In the genomic region with DNA sequence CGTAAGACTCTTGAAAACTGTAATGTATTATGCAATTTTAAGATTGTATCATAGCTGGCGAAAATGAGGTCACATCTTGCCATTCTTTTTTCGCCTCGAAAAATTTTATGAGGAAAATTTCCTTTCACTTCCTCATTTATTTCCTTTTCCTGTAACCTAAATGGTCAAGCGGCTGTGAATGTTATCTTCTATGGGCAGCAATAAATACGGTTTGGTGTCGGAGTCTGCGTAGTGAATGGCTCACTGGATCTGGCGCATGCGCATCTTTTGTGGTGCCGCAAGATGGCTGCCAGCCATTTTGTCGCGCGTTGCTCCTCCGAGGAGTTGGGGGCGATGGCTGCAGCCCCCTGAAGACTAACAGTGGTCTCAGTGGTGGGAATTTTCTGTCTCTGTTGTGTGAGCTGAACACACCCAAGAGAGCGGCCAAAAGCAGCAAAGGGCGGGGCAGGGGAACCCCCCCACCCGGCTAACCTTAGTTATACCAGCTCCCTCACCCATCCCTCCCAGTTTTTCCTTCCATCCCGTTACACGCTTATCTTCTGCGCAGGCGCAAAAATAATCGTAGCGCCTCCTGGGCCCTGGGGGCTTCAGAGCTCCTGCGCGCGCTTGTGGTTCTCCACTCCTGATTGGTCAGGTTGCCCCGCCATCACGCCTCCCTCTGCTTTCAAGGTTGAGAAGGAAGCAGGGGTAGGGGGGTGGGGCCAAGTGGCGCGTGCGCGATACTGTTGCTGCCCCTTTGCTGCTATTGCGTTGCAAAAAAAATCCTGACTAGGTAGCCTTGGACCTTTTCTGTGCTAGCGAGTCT, we compare ENCODE assay signal across 8 cellular contexts. TPM values are rescaled to one million over a fixed set of nuclear protein-coding genes. Genes with fewer than 3 reads are reported as not detected.
DNase-seq lines count a peak whose midpoint lies in the region; ATAC-seq and TF ChIP-seq lines count a peak whose summit lies in the region.

A gene (plus strand): TSS at position 722 of the 805 bp plus-strand sequence. CDS start 568 bp downstream, outside the sequence.

- BruUV-seq in PC-9 (replicated peaks; lab: Mats Ljungman, UMichigan), result no TSS peak

- H4K20me1 ChIP-seq in PC-9 (ENCODE audit: insufficient read depth), result no peaks in the 10 kb centered on the region

- intact Hi-C loops in PC-9 (cut with micrococcal nuclease; ENCODE audit: unreplicated experiment), result loop anchor here (10.0 kb wide), 1 partner anchor 109 kb away; a partner anchor contains a TSS

- H3K27me3 ChIP-seq in PC-9 (ENCODE audit: insufficient read depth, low read depth), result no peaks in the 10 kb centered on the region

- no peaks in the 10 kb centered on the region for H3K9me3 ChIP-seq in PC-9 (ENCODE audit: insufficient read depth, low read depth)

- 0 out of 2 replicates have a peak, but pooled peaks have one; percentile 12 for TF ChIP-seq CTCF in PC-9 (conservative IDR thresholded peaks at IDR 0.05)
- no peak for TF ChIP-seq CTCF in epithelial cell of proximal tubule (conservative IDR thresholded peaks at IDR 0.05; ENCODE audit: low read depth, low read length)

- no peaks in the 10 kb centered on the region for H3K9me2 ChIP-seq in PC-9 (ENCODE audit: insufficient read depth)

- ATAC-seq in GM21619 (IDR thresholded peaks at IDR 0.05; ENCODE audit: unreplicated experiment), result peak; percentile 82

- CTCF ChIA-PET in PC-9 (lab: Charles Lee), result interaction anchor here (0.6 to 1.1 kb wide), 3 partner anchors 29 to 169 kb away, joined by 3 to 4 read pairs (median 4); no protein-coding TSS in a partner anchor

- H3K79me2 ChIP-seq in PC-9 (ENCODE audit: low read depth), result peaks cover 41% of the 10 kb centered on the region

- peak within 1 kb of the TSS; percentile 84 for H3K4me2 ChIP-seq in PC-9

- peaks cover 22% of the 10 kb centered on the region for H3F3A ChIP-seq in PC-9 (ENCODE audit: insufficient read depth, low read depth)

- DNase-seq in DMS153 treated with DMSO at 0.1 percent for 48 hours (lab: John Stamatoyannopoulos, UW; ENCODE audit: unreplicated experiment) (peak; percentile 100), PC-9 (peak; percentile 98 to 99), epithelial cell of proximal tubule (ENCODE audit: low read depth) (peak; percentile 86), mucosa of gallbladder (ENCODE audit: low spot score) (peak; percentile 100)
- peak; percentile 99 for DNase-seq in Jurkat, Clone E6-1 (ENCODE audit: low read depth, low spot score)
- peak; percentile 94 for DNase-seq in activated T-cell treated with anti-CD3 and anti-CD28 coated beads, Interleukin-2, amount 50 U/mL, for 1 hour
- DNase-seq in stimulated activated CD8-positive, alpha-beta memory T cell treated with anti-CD3 and anti-CD28 coated beads, Interleukin-4, amount 100 ng/mL, for 4 hours (ENCODE audit: low read depth in 2 of 2, low spot score in 1 of 2), result peak; percentile 97 to 99

- H3K4me3 ChIP-seq in Jurkat, Clone E6-1 (ENCODE audit: low read length), result peak within 1 kb of the TSS; percentile 90
- peak within 1 kb of the TSS; percentile 73 for H3K4me3 ChIP-seq in PC-9
- peak within 1 kb of the TSS; percentile 60 for H3K4me3 ChIP-seq in epithelial cell of proximal tubule (ENCODE audit: low read depth, low read length)

- POLR2A ChIA-PET in PC-9 (lab: Charles Lee; ENCODE audit: unreplicated experiment), result interaction anchor here (0.5 to 0.9 kb wide), 13 partner anchors 12 to 1055 kb away, joined by 3 to 8 read pairs (median 4); a partner anchor contains a TSS

- H3K4me1 ChIP-seq in PC-9 (replicated peaks; ENCODE audit: insufficient read depth), result peaks cover 15% of the 10 kb centered on the region

- H2AFZ ChIP-seq in PC-9, result peak within 1 kb of the TSS; percentile 94

- H3K36me3 ChIP-seq in PC-9 (ENCODE audit: low read depth), result no peaks in the 10 kb centered on the region

- peak within 1 kb of the TSS; percentile 94 for H3K27ac ChIP-seq in PC-9

RNA-seq across cellular contexts. Expression of the gene that starts here (rescaled TPM):
- 15.7 TPM for polyA plus RNA-seq in Jurkat, Clone E6-1 (2012; ENCODE audit: insufficient read depth, insufficient read length)
- total RNA-seq in PC-9 (2021), result 24.3 and 36.2 TPM in 2 replicates
- total RNA-seq in epithelial cell of proximal tubule, result 8.1 and 8.6 TPM in 2 replicates
- 33.2 TPM for total RNA-seq in mucosa of gallbladder

Comparison
In these comparisons a context has a peak if more than half of its experiments do, and no peak if none do; other contexts are left out.
1. Peak in every context shown above with its lines: DNase-seq, ATAC-seq, H3K4me3 ChIP-seq and H3K27ac ChIP-seq.